ENCODE assay signal across 8 cellular contexts in genomic region chrX:57121162-57121741, GRCh38. TPM values are rescaled to one million over a fixed set of nuclear protein-coding genes. Genes with fewer than 3 reads are reported as not detected.
DNase-seq lines count a peak whose midpoint lies in the region; ATAC-seq and TF ChIP-seq lines count a peak whose summit lies in the region.

Gene SPIN2B (minus strand): TSS chrX:57121548.

- CTCF ChIA-PET in activated CD4-positive, alpha-beta T cell treated with anti-CD3 and anti-CD28 coated beads for 36 hours (lab: Charles Lee) = interaction anchor here (0.7 kb wide), 1 partner anchor 1473 kb away, joined by 3 read pairs; no protein-coding TSS in a partner anchor

- peaks cover 10% of the 10 kb centered on the region for H3K4me1 Mint-ChIP-seq in activated CD4-positive, alpha-beta T cell treated with anti-CD3 and anti-CD28 coated beads for 36 hours

- H3K27ac ChIP-seq in coronary artery = peak within 1 kb of the TSS; percentile 67 to 89

- intact Hi-C loops in activated CD4-positive, alpha-beta T cell treated with anti-CD3 and anti-CD28 coated beads for 36 hours (cut with DNase I, micrococcal nuclease) = loop anchor here in 1 of 2 experiments (1.0 to 5.0 kb wide), 3 partner anchors 129 to 309 kb away; partner anchors contain the start of gene FAAH2

- POLR2A ChIA-PET in activated CD4-positive, alpha-beta T cell treated with anti-CD3 and anti-CD28 coated beads for 36 hours (lab: Charles Lee) = interaction anchor here (0.6 kb wide), 1 partner anchor 384 kb away, joined by 3 read pairs; no protein-coding TSS in a partner anchor

- peaks cover 6% of the 10 kb centered on the region for H3K36me3 Mint-ChIP-seq in activated CD4-positive, alpha-beta T cell treated with anti-CD3 and anti-CD28 coated beads for 36 hours (ENCODE audit: low read depth)

- no peaks in the 10 kb centered on the region for H3K27me3 Mint-ChIP-seq in activated CD4-positive, alpha-beta T cell treated with anti-CD3 and anti-CD28 coated beads for 36 hours

- H3K4me3 ChIP-seq in coronary artery = peak within 1 kb of the TSS; percentile 74

- H3K27ac Mint-ChIP-seq in activated CD4-positive, alpha-beta T cell treated with anti-CD3 and anti-CD28 coated beads for 36 hours = peak within 1 kb of the TSS; percentile 90

- no peaks in the 10 kb centered on the region for H3K9me3 Mint-ChIP-seq in activated CD4-positive, alpha-beta T cell treated with anti-CD3 and anti-CD28 coated beads for 36 hours (ENCODE audit: low read depth)

- TF ChIP-seq CTCF in coronary artery (IDR thresholded peaks at IDR 0.05) = no peak

- peak within 1 kb of the TSS; percentile 85 for H3K4me3 Mint-ChIP-seq in activated CD4-positive, alpha-beta T cell treated with anti-CD3 and anti-CD28 coated beads for 36 hours

- DNase-seq in AG20443 (ENCODE audit: low spot score) (peak; percentile 91), NCI-H510A treated with DMSO at 0.1 percent for 48 hours (lab: John Stamatoyannopoulos, UW) (peak; percentile 66), coronary artery (ENCODE audit: low spot score) (peak; percentile 86), left lobe of liver (ENCODE audit: low spot score) (peak; percentile 77)
- peak; percentile 89 for DNase-seq in activated CD4-positive, alpha-beta T cell treated with anti-CD3 and anti-CD28 coated beads for 36 hours
- peak; percentile 69 for DNase-seq in stimulated activated CD4-positive, alpha-beta T cell treated with anti-CD3 and anti-CD28 coated beads, Interleukin-2, amount 100 ng/mL, for 4 hours (ENCODE audit: low read depth)

- ATAC-seq in GM19043 (IDR thresholded peaks at IDR 0.05; ENCODE audit: low read depth, unreplicated experiment) (peak; percentile 100), HG03354 (IDR thresholded peaks at IDR 0.05; ENCODE audit: poor library complexity, severe bottlenecking, unreplicated experiment) (peak; percentile 100), left lobe of liver (peak; percentile 99)
- ATAC-seq in activated CD4-positive, alpha-beta T cell treated with anti-CD3 and anti-CD28 coated beads for 36 hours = peak; percentile 100

RNA-seq across cellular contexts. Expression of gene SPIN2B, which starts in this region (rescaled TPM):
- total RNA-seq in activated CD4-positive, alpha-beta T cell treated with anti-CD3 and anti-CD28 coated beads for 36 hours = 1 to 10 TPM; 6.1 to 7.0 TPM
- total RNA-seq in left lobe of liver = 3.2 TPM

Comparison
In these comparisons a context has a peak if more than half of its experiments do, and no peak if none do; other contexts are left out.
1. Peak in every context shown above with its lines: DNase-seq, ATAC-seq, H3K4me3 ChIP-seq and H3K27ac ChIP-seq.